Comparison of ENCODE assay signal across 1 cellular context in genomic region chrX:30973784-30974427, GRCh38.
TF ChIP-seq lines count a peak whose summit lies in the region.

No MANE protein-coding gene starts in this region.

TF ChIP-seq in K562, 482 proteins besides CTCF, POLR2A, EP300 and RAD21 (continued from another document and continues in another):
- TF ChIP-seq HDGF (IDR thresholded peaks at IDR 0.05): no peak
- TF ChIP-seq E2F6 (IDR thresholded peaks at IDR 0.05; ENCODE audit: borderline replicate concordance in 1 of 2, extremely low read depth in 1 of 2, insufficient read depth in 1 of 2, insufficient read length in 1 of 2, low read depth in 1 of 2, low read length in 1 of 2, poor library complexity in 1 of 2, severe bottlenecking in 1 of 2): no peak
- no peak for TF ChIP-seq AFF1 (IDR thresholded peaks at IDR 0.05; ENCODE audit: low read depth in 1 of 2, partially characterized antibody in 2 of 2)
- no peak for TF ChIP-seq TRIM28 (IDR thresholded peaks at IDR 0.05)
- TF ChIP-seq SOX6 (IDR thresholded peaks at IDR 0.05): no peak
- peak; percentile 34; the same call in 1 of the 2 replicates for TF ChIP-seq NR2F6 (CRISPR knock-in tag; IDR thresholded peaks at IDR 0.05)
- peak; percentile 76 for TF ChIP-seq ZNF311 (CRISPR knock-in tag; IDR thresholded peaks at IDR 0.05)
- TF ChIP-seq KDM5B (IDR thresholded peaks at IDR 0.05; ENCODE audit: insufficient replicate concordance, low read depth, low read length): no peak
- TF ChIP-seq HEY1 (CRISPR knock-in tag; IDR thresholded peaks at IDR 0.05; ENCODE audit: borderline replicate concordance): no peak
- peak; percentile 79 for TF ChIP-seq ZNF589 (CRISPR knock-in tag; IDR thresholded peaks at IDR 0.05; ENCODE audit: low read depth)
- peak; percentile 83 for TF ChIP-seq BCL6 (CRISPR knock-in tag; IDR thresholded peaks at IDR 0.05)
- TF ChIP-seq NFE2 (IDR thresholded peaks at IDR 0.05; ENCODE audit: low read depth): no peak
- TF ChIP-seq ZBTB11 (CRISPR knock-in tag; IDR thresholded peaks at IDR 0.05): peak in 1 of 3 experiments; percentile 80; a peak in 2 of 6 replicates
- no peak for TF ChIP-seq CBFB (CRISPR knock-in tag; IDR thresholded peaks at IDR 0.05)
- TF ChIP-seq TRIM24 (IDR thresholded peaks at IDR 0.05): no peak
- peak in 1 of 2 experiments; percentile 93; a peak in 2 of 4 replicates for TF ChIP-seq ZNF639 (CRISPR knock-in tag; conservative IDR thresholded peaks at IDR 0.05 in 1 of 2, IDR thresholded peaks at IDR 0.05 in 1 of 2)
- peak; percentile 77 for TF ChIP-seq PTTG1 (tag; IDR thresholded peaks at IDR 0.05; ENCODE audit: low read depth)
- TF ChIP-seq HDAC8 (tag; IDR thresholded peaks at IDR 0.05): peak; percentile 75
- TF ChIP-seq NRF1 (conservative IDR thresholded peaks at IDR 0.05 in 1 of 2, IDR thresholded peaks at IDR 0.05 in 1 of 2): no peak
- no peak for TF ChIP-seq HDAC1 (IDR thresholded peaks at IDR 0.05)
- TF ChIP-seq ZNF239 (CRISPR knock-in tag; IDR thresholded peaks at IDR 0.05): peak; percentile 66; the same call in 1 of the 2 replicates
- TF ChIP-seq CGGBP1 (CRISPR knock-in tag; IDR thresholded peaks at IDR 0.05): no peak
- TF ChIP-seq NBN (IDR thresholded peaks at IDR 0.05; ENCODE audit: low read depth): no peak
- TF ChIP-seq ZNF436 (CRISPR knock-in tag; IDR thresholded peaks at IDR 0.05): no peak
- TF ChIP-seq SMAD3 (CRISPR knock-in tag; conservative IDR thresholded peaks at IDR 0.05): peak; percentile 95
- TF ChIP-seq PHF8 (IDR thresholded peaks at IDR 0.05; ENCODE audit: borderline replicate concordance, low read length): no peak
- no peak for TF ChIP-seq MBD2 (IDR thresholded peaks at IDR 0.05; ENCODE audit: borderline replicate concordance, low read depth)
- TF ChIP-seq ZBTB12 (CRISPR knock-in tag; IDR thresholded peaks at IDR 0.05): peak; percentile 42
- peak; percentile 97 for TF ChIP-seq CREB3 (tag; conservative IDR thresholded peaks at IDR 0.05; ENCODE audit: low read depth)
- TF ChIP-seq CBX1 (IDR thresholded peaks at IDR 0.05; ENCODE audit: low read depth): no peak
- 0 out of 2 replicates have a peak, but pooled peaks have one; percentile 48 for TF ChIP-seq PTRF (tag; IDR thresholded peaks at IDR 0.05)
- TF ChIP-seq CREB5 (CRISPR knock-in tag; IDR thresholded peaks at IDR 0.05): no peak
- no peak for TF ChIP-seq GTF2B (IDR thresholded peaks at IDR 0.05; ENCODE audit: extremely low read depth, insufficient read length)
- TF ChIP-seq ZNF140 (CRISPR knock-in tag; IDR thresholded peaks at IDR 0.05): no peak
- no peak for TF ChIP-seq ATF1 (CRISPR knock-in tag; IDR thresholded peaks at IDR 0.05)
- no peak for TF ChIP-seq ATF1 (tag; IDR thresholded peaks at IDR 0.05)
- TF ChIP-seq E2F8 (IDR thresholded peaks at IDR 0.05; ENCODE audit: low read depth, partially characterized antibody): no peak
- peak; percentile 89; the same call in 1 of the 2 replicates for TF ChIP-seq HSF4 (CRISPR knock-in tag; IDR thresholded peaks at IDR 0.05; ENCODE audit: borderline replicate concordance)
- peak; percentile 93 for TF ChIP-seq ZNF766 (CRISPR knock-in tag; conservative IDR thresholded peaks at IDR 0.05)
- TF ChIP-seq GABPB1 (CRISPR knock-in tag; IDR thresholded peaks at IDR 0.05): no peak
- no peak for TF ChIP-seq HIVEP1 (CRISPR knock-in tag; IDR thresholded peaks at IDR 0.05)
- no peak for TF ChIP-seq HNRNPLL (IDR thresholded peaks at IDR 0.05; ENCODE audit: low read depth, low read length, poor library complexity, severe bottlenecking)
- TF ChIP-seq NCOA6 (IDR thresholded peaks at IDR 0.05): no peak
- no peak for TF ChIP-seq GTF2F1 (IDR thresholded peaks at IDR 0.05; ENCODE audit: low read depth, low read length)
